10 cellular contexts compared by ENCODE assay signal in genomic region chr1:109912214-109912861, GRCh38. TPM values are rescaled to one million over a fixed set of nuclear protein-coding genes. Genes with fewer than 3 reads are reported as not detected.
DNase-seq lines count a peak whose midpoint lies in the region; ATAC-seq and TF ChIP-seq lines count a peak whose summit lies in the region.
"Had no signal": no experiment of that assay in that cellular context is flagged by ENCODE, and none has a peak within 500 bp of the region (broad histone marks: within the 10 kb centered on the region; RNA-seq: fewer than 3 reads in every experiment).

No MANE protein-coding gene starts in this region.

- no peak for DNase-seq in activated naive CD4-positive, alpha-beta T cell treated with anti-CD3 and anti-CD28 coated beads, Interleukin-2, amount 10 ng/mL, durations not matched to agents 7 days and 5 days
- no peak for DNase-seq in activated naive CD4-positive, alpha-beta T cell (lab: John Stamatoyannopoulos, UW)
- no peak for DNase-seq in central memory CD8-positive, alpha-beta T cell (ENCODE audit: low spot score in 2 of 2)
- DNase-seq in upper lobe of right lung (no peak), NCI-H2171 treated with DMSO at 0.1 percent for 48 hours (lab: John Stamatoyannopoulos, UW) (no peak)
- DNase-seq: cerebellar nuclear complex; stimulated activated CD4-positive, alpha-beta T cell treated with anti-CD3 and anti-CD28 coated beads, Interleukin-2, amount 100 ng/mL, for 48 hours had no signal

- peak overlapping the region; percentile 78 for H3K27ac Mint-ChIP-seq in activated naive CD4-positive, alpha-beta T cell treated with anti-CD3 and anti-CD28 coated beads, Interleukin-2, amount 10 ng/mL, durations not matched to agents 7 days and 5 days
- H3K27ac Mint-ChIP-seq in central memory CD8-positive, alpha-beta T cell (ENCODE audit: low read depth): peak overlapping the region; percentile 92

- no peak for ATAC-seq in central memory CD8-positive, alpha-beta T cell (replicated peaks; ENCODE audit: extremely low read depth, poor library complexity, severe bottlenecking)
- ATAC-seq in upper lobe of right lung (no peak), GM19023 (IDR thresholded peaks at IDR 0.05; ENCODE audit: unreplicated experiment) (no peak), GM18861 (IDR thresholded peaks at IDR 0.05; ENCODE audit: unreplicated experiment) (no peak)

- H3K27me3 Mint-ChIP-seq in activated naive CD4-positive, alpha-beta T cell treated with anti-CD3 and anti-CD28 coated beads, Interleukin-2, amount 10 ng/mL, durations not matched to agents 7 days and 5 days: peaks cover 51% of the 10 kb centered on the region
- H3K27me3 Mint-ChIP-seq in central memory CD8-positive, alpha-beta T cell: no peaks in the 10 kb centered on the region

- H3K9me3 ChIP-seq in mucosa of stomach (ENCODE audit: control insufficient read depth, low read length) (no peaks in the 10 kb centered on the region), upper lobe of right lung (no peaks in the 10 kb centered on the region)

- CTCF ChIA-PET in activated naive CD4-positive, alpha-beta T cell treated with anti-CD3 and anti-CD28 coated beads, Interleukin-2, amount 10 ng/mL, durations not matched to agents 7 days and 5 days (lab: Charles Lee): interaction anchor here (1.1 to 3.7 kb wide), 5 partner anchors 19 to 135 kb away, joined by 4 to 16 read pairs (median 6); partner anchors contain the start of gene AHCYL1

- peak overlapping the region; percentile 86 for H3K4me3 Mint-ChIP-seq in activated naive CD4-positive, alpha-beta T cell treated with anti-CD3 and anti-CD28 coated beads, Interleukin-2, amount 10 ng/mL, durations not matched to agents 7 days and 5 days
- H3K4me3 Mint-ChIP-seq in central memory CD8-positive, alpha-beta T cell: peak overlapping the region; percentile 73

- intact Hi-C loops in upper lobe of right lung (cut with DNase I): no loop called here

- H3K36me3 ChIP-seq in mucosa of stomach (ENCODE audit: control insufficient read depth, insufficient read depth, low read length) (peaks cover 8% of the 10 kb centered on the region), upper lobe of right lung (peaks cover 27% of the 10 kb centered on the region)

- peaks cover 65% of the 10 kb centered on the region for H3K4me1 Mint-ChIP-seq in activated naive CD4-positive, alpha-beta T cell treated with anti-CD3 and anti-CD28 coated beads, Interleukin-2, amount 10 ng/mL, durations not matched to agents 7 days and 5 days
- H3K4me1 Mint-ChIP-seq in central memory CD8-positive, alpha-beta T cell: peaks cover 47% of the 10 kb centered on the region

- peak overlapping the region; percentile 80 for H3K4me3 ChIP-seq in mucosa of stomach (ENCODE audit: low read length)
- H3K4me3 ChIP-seq in upper lobe of right lung: peak overlapping the region; percentile 81

- H3K9me3 Mint-ChIP-seq in activated naive CD4-positive, alpha-beta T cell treated with anti-CD3 and anti-CD28 coated beads, Interleukin-2, amount 10 ng/mL, durations not matched to agents 7 days and 5 days: no peaks in the 10 kb centered on the region
- H3K9me3 Mint-ChIP-seq in central memory CD8-positive, alpha-beta T cell: no peaks in the 10 kb centered on the region

- peaks cover 33% of the 10 kb centered on the region for H3K36me3 Mint-ChIP-seq in activated naive CD4-positive, alpha-beta T cell treated with anti-CD3 and anti-CD28 coated beads, Interleukin-2, amount 10 ng/mL, durations not matched to agents 7 days and 5 days
- H3K36me3 Mint-ChIP-seq in central memory CD8-positive, alpha-beta T cell (ENCODE audit: insufficient read depth): peaks cover 17% of the 10 kb centered on the region

- peak overlapping the region; percentile 78 for H3K27ac ChIP-seq in upper lobe of right lung

- H3K27me3 ChIP-seq in mucosa of stomach (ENCODE audit: control insufficient read depth, insufficient read depth, low read length): peaks cover 6% of the 10 kb centered on the region
- no peaks in the 10 kb centered on the region for H3K27me3 ChIP-seq in upper lobe of right lung

- peak overlapping the region; percentile 81 for H3K9ac ChIP-seq in mucosa of stomach (ENCODE audit: low read length)

- peaks cover 42% of the 10 kb centered on the region for H3K4me1 ChIP-seq in mucosa of stomach (ENCODE audit: control insufficient read depth, insufficient read depth, low read length)
- H3K4me1 ChIP-seq in upper lobe of right lung: peaks cover 39% of the 10 kb centered on the region

- TF ChIP-seq CTCF in upper lobe of right lung (IDR thresholded peaks at IDR 0.05): no peak

RNA-seq across cellular contexts. Expression of gene CSF1, which starts 1.7 kb away (rescaled TPM):
- total RNA-seq in upper lobe of right lung: 79.8 TPM
